Comparison of ENCODE assay signal across 10 cellular contexts in genomic region chr4:53563824-53564223, GRCh38. TPM values are rescaled to one million over a fixed set of nuclear protein-coding genes. Genes with fewer than 3 reads are reported as not detected.
DNase-seq lines count a peak whose midpoint lies in the region; TF ChIP-seq lines count a peak whose summit lies in the region.
"Had no signal": no experiment of that assay in that cellular context is flagged by ENCODE, and none has a peak within 500 bp of the region (broad histone marks: within the 10 kb centered on the region; RNA-seq: fewer than 3 reads in every experiment).

No MANE protein-coding gene starts in this region.

- H3K9me3 ChIP-seq in ascending aorta (no peaks in the 10 kb centered on the region), BE2C (no peaks in the 10 kb centered on the region)

- no peak overlapping the region for H3K4me2 ChIP-seq in mesendoderm (ENCODE audit: low read length)

- H3K79me2 ChIP-seq in mesendoderm (ENCODE audit: control insufficient read depth, insufficient read depth, low read length), result no peaks in the 10 kb centered on the region

- no peak overlapping the region for H4K5ac ChIP-seq in mesendoderm (ENCODE audit: low read length)

- no peak overlapping the region for H4K8ac ChIP-seq in mesendoderm (ENCODE audit: low read depth, low read length)

- H3K27ac ChIP-seq in mesendoderm (ENCODE audit: low read depth, low read length) (no peak overlapping the region), ascending aorta (no peak overlapping the region)

- no peak overlapping the region for H3K4ac ChIP-seq in mesendoderm (ENCODE audit: low read depth, low read length)

- intact Hi-C loops in ascending aorta (cut with DNase I), result no loop called here

- H3K4me3 ChIP-seq in AG10803 (ENCODE audit: low read length) (no peak overlapping the region), mesendoderm (ENCODE audit: low read length) (no peak overlapping the region), ascending aorta (no peak overlapping the region), BE2C (ENCODE audit: low read depth, low read length) (no peak overlapping the region)

- H3K18ac ChIP-seq in mesendoderm (ENCODE audit: low read length), result no peak overlapping the region

- H3K4me1 ChIP-seq in mesendoderm (ENCODE audit: control insufficient read depth, low read depth, low read length) (no peaks in the 10 kb centered on the region), ascending aorta (no peaks in the 10 kb centered on the region), BE2C (no peaks in the 10 kb centered on the region)

- no peak overlapping the region for H2BK120ac ChIP-seq in mesendoderm (ENCODE audit: low read depth, low read length)

- H3K56ac ChIP-seq in mesendoderm (ENCODE audit: low read length), result no peak overlapping the region

- no peak overlapping the region for H2AK5ac ChIP-seq in mesendoderm (ENCODE audit: low read length)

- TF ChIP-seq CTCF in AG10803 (conservative IDR thresholded peaks at IDR 0.05; ENCODE audit: low read length) (no peak), GM20000 (IDR thresholded peaks at IDR 0.05; ENCODE audit: extremely low read depth, missing control alignments) (no peak), ascending aorta (IDR thresholded peaks at IDR 0.05) (no peak), BE2C (IDR thresholded peaks at IDR 0.05; ENCODE audit: low read depth, low read length) (no peak)

- H2BK15ac ChIP-seq in mesendoderm (replicated peaks; ENCODE audit: low read depth), result no peak overlapping the region

- H3K79me1 ChIP-seq in mesendoderm (ENCODE audit: low read length), result no peaks in the 10 kb centered on the region

- H2BK5ac ChIP-seq in mesendoderm (ENCODE audit: low read length), result no peak overlapping the region

- DNase-seq in AG10803 (ENCODE audit: low read depth), result peak; percentile 80
- peak; percentile 50 for DNase-seq in GM20000 (ENCODE audit: low spot score)
- DNase-seq in HT1080 (ENCODE audit: low read depth), result peak; percentile 91
- peak; percentile 42 for DNase-seq in fibroblast of peridontal ligament (ENCODE audit: extremely low read depth)
- DNase-seq in mesendoderm, result no peak
- no peak for DNase-seq in ascending aorta (ENCODE audit: low spot score in 2 of 2)
- no peak for DNase-seq in BE2C
- no peak for DNase-seq in NCI-H2029 treated with DMSO at 0.1 percent for 48 hours (lab: John Stamatoyannopoulos, UW)
- DNase-seq: activated CD8-positive, alpha-beta memory T cell treated with anti-CD3 and anti-CD28 coated beads, Interleukin-2, amount 10 ng/mL, durations not matched to agents 7 days and 5 days; DND-41 had no signal

- no peak overlapping the region for H3K9ac ChIP-seq in mesendoderm (ENCODE audit: low read length)

- no peaks in the 10 kb centered on the region for H3K27me3 ChIP-seq in mesendoderm (ENCODE audit: insufficient read depth, low read length, poor library complexity)
- H3K27me3 ChIP-seq in ascending aorta, result no peaks in the 10 kb centered on the region
- H3K27me3 ChIP-seq in BE2C, result no peaks in the 10 kb centered on the region

- H3K23ac ChIP-seq in mesendoderm (ENCODE audit: low read length), result no peak overlapping the region

- WGBS in mesendoderm (ENCODE audit: extremely low coverage, insufficient coverage, low lambda C conversion rate), result no CpG with 5 or more reads among the region's 4 CpGs

- H3K36me3 ChIP-seq in mesendoderm (ENCODE audit: control insufficient read depth, insufficient read depth, low read length) (no peaks in the 10 kb centered on the region), ascending aorta (no peaks in the 10 kb centered on the region), BE2C (no peaks in the 10 kb centered on the region)

RNA-seq across cellular contexts. Expression of gene LNX1, which starts 27.5 kb away (rescaled TPM):
- total RNA-seq in HT1080 (2014; rRNA removed; shearing (Covaris generic)), result 0.87 and 1.3 TPM in 2 replicates
- polyA plus RNA-seq in HT1080 (2015; cell fraction: cytosol; rRNA removed), result 1.5 and 2.9 TPM in 2 replicates
- polyA plus RNA-seq in HT1080 (2015; cell fraction: nucleus; rRNA removed), result 0.82 and 3.2 TPM in 2 replicates
- polyA plus RNA-seq in mesendoderm (2013, experiment 1 of 2), result 1.00 TPM
- polyA plus RNA-seq in mesendoderm (2013, experiment 2 of 2), result 0.88 TPM
- 4.0 TPM for total RNA-seq in ascending aorta
- 3.6 TPM for polyA plus RNA-seq in BE2C (2012; ENCODE audit: insufficient read depth, insufficient read length, low read depth)
- total RNA-seq: activated CD8-positive, alpha-beta memory T cell treated with anti-CD3 and anti-CD28 coated beads, Interleukin-2, amount 10 ng/mL, durations not matched to agents 7 days and 5 days had no signal

Comparison
In these comparisons a context has a peak if more than half of its experiments do, and no peak if none do; other contexts are left out.
1. DNase-seq: peak in AG10803 (single experiment), GM20000 (single experiment), HT1080 (single experiment) and fibroblast of peridontal ligament (single experiment); none in mesendoderm (single experiment), ascending aorta (0 of 2), BE2C (single experiment) and NCI-H2029 treated with DMSO at 0.1 percent for 48 hours (single experiment).